Comparison of ENCODE assay signal across 17 cellular contexts in genomic region chr5:40616791-40617190, GRCh38.
A peak's percentile ranks its signal among the peaks of the same experiment; 100 is the strongest.
DNase-seq lines count a peak whose midpoint lies in the region; ATAC-seq, FAIRE-seq and TF ChIP-seq lines count a peak whose summit lies in the region.
"Had no signal": no experiment of that assay in that cellular context is flagged by ENCODE, and none has a peak within 500 bp of the region (broad histone marks: within the 10 kb centered on the region; RNA-seq: fewer than 3 reads in every experiment).

No MANE protein-coding gene starts in this region.

- no peak for TF ChIP-seq POLR2A in GM12891 (IDR thresholded peaks at IDR 0.05; ENCODE audit: low read depth, low read length)
- no peak for TF ChIP-seq POLR2A in adrenal gland (IDR thresholded peaks at IDR 0.05)

- no peak overlapping the region for H3K27ac Mint-ChIP-seq in activated CD8-positive, alpha-beta T cell treated with anti-CD3 and anti-CD28 coated beads for 36 hours
- H3K27ac Mint-ChIP-seq: H9; stimulated activated naive CD8-positive, alpha-beta T cell treated with anti-CD3 and anti-CD28 coated beads, Interleukin-15, amount 100 ng/mL, for 72 hours had no signal

- intact Hi-C loops in adrenal gland (cut with DNase I), result no loop called here
- intact Hi-C loops in activated CD8-positive, alpha-beta T cell treated with anti-CD3 and anti-CD28 coated beads for 36 hours (cut with micrococcal nuclease), result no loop called here

- no peaks in the 10 kb centered on the region for H3K27me3 ChIP-seq in adipocyte (replicated peaks; ENCODE audit: control insufficient read depth, insufficient read depth, low read length)
- H3K27me3 ChIP-seq in adrenal gland, result no peaks in the 10 kb centered on the region
- H3K27me3 ChIP-seq: gastroesophageal sphincter, Peyer's patch had no signal

- WGBS in adrenal gland, 4 donors, result 68 to 82% (median 75%) methylated on average over 4 of the region's 4 CpGs

- DNase-seq in GM12891 (ENCODE audit: insufficient read length, low spot score) (no peak), KBM-7 (peak; percentile 25), adipocyte (ENCODE audit: low read depth) (no peak), DMS 273 treated with DMSO at 0.1 percent for 48 hours (lab: John Stamatoyannopoulos, UW) (no peak), adrenal gland (no peak), COR-L47 (lab: John Stamatoyannopoulos, UW) (no peak)
- DNase-seq in activated CD8-positive, alpha-beta T cell treated with anti-CD3 and anti-CD28 coated beads for 36 hours, result no peak
- DNase-seq: GF-D8; H9; NCI-H1436; NCI-H226; Peyer's patch; posterior cingulate gyrus; stimulated activated naive CD8-positive, alpha-beta T cell treated with anti-CD3 and anti-CD28 coated beads, Interleukin-15, amount 100 ng/mL, for 72 hours had no signal

- peaks cover 25% of the 10 kb centered on the region for H3K4me1 ChIP-seq in adipocyte (ENCODE audit: control insufficient read depth, insufficient read depth, low read length)
- peaks cover 0 to 6% of the 10 kb centered on the region in 2 donors for H3K4me1 ChIP-seq in adrenal gland (replicated peaks in 1 of 2)
- H3K4me1 ChIP-seq: gastroesophageal sphincter, Peyer's patch had no signal

- peak overlapping the region in 2 of 5 donors; percentile 16 to 32 for H3K27ac ChIP-seq in adrenal gland
- H3K27ac ChIP-seq: gastroesophageal sphincter, Peyer's patch had no signal

- no peak overlapping the region for H3K4me3 Mint-ChIP-seq in activated CD8-positive, alpha-beta T cell treated with anti-CD3 and anti-CD28 coated beads for 36 hours
- H3K4me3 Mint-ChIP-seq: H9; stimulated activated naive CD8-positive, alpha-beta T cell treated with anti-CD3 and anti-CD28 coated beads, Interleukin-15, amount 100 ng/mL, for 72 hours had no signal

- CTCF ChIA-PET in activated CD8-positive, alpha-beta T cell treated with anti-CD3 and anti-CD28 coated beads for 36 hours (lab: Charles Lee), result no interaction called here

- ATAC-seq in GM21529 (IDR thresholded peaks at IDR 0.05; ENCODE audit: unreplicated experiment), result peak; percentile 71
- ATAC-seq in activated CD8-positive, alpha-beta T cell treated with anti-CD3 and anti-CD28 coated beads for 36 hours, result no peak
- ATAC-seq: gastroesophageal sphincter; stimulated activated naive CD8-positive, alpha-beta T cell treated with anti-CD3 and anti-CD28 coated beads, Interleukin-15, amount 100 ng/mL, for 72 hours had no signal

- POLR2A ChIA-PET in activated CD8-positive, alpha-beta T cell treated with anti-CD3 and anti-CD28 coated beads for 36 hours (lab: Charles Lee), result no interaction called here

- no peak for FAIRE-seq in GM12891 (lab: Jason Lieb, UNC)
- FAIRE-seq: astrocyte had no signal

- peaks cover 28% of the 10 kb centered on the region for H3K4me1 Mint-ChIP-seq in activated CD8-positive, alpha-beta T cell treated with anti-CD3 and anti-CD28 coated beads for 36 hours (ENCODE audit: low read depth)
- H3K4me1 Mint-ChIP-seq: H9 had no signal

- no peak for TF ChIP-seq CTCF in adrenal gland (IDR thresholded peaks at IDR 0.05)
- TF ChIP-seq CTCF in activated CD8-positive, alpha-beta T cell treated with anti-CD3 and anti-CD28 coated beads for 36 hours (IDR thresholded peaks at IDR 0.05), result no peak

- no peaks in the 10 kb centered on the region for H3K9me3 Mint-ChIP-seq in activated CD8-positive, alpha-beta T cell treated with anti-CD3 and anti-CD28 coated beads for 36 hours
- H3K9me3 Mint-ChIP-seq: H9; stimulated activated naive CD8-positive, alpha-beta T cell treated with anti-CD3 and anti-CD28 coated beads, Interleukin-15, amount 100 ng/mL, for 72 hours had no signal

- H3K36me3 Mint-ChIP-seq in activated CD8-positive, alpha-beta T cell treated with anti-CD3 and anti-CD28 coated beads for 36 hours (ENCODE audit: low read depth), result no peaks in the 10 kb centered on the region

- in situ Hi-C loops in KBM-7 (cut with MboI; ENCODE audit: low pct_unique_long_range_greater_than_20kb, low sequenced_read_pairs), result no loop called here

- H3K4me3 ChIP-seq in adipocyte (ENCODE audit: low read length) (no peak overlapping the region), adrenal gland (no peak overlapping the region)
- H3K4me3 ChIP-seq: gastroesophageal sphincter, Peyer's patch had no signal

- H3K36me3 ChIP-seq in adipocyte (ENCODE audit: control insufficient read depth, insufficient read depth, low read length, severe bottlenecking) (no peaks in the 10 kb centered on the region), adrenal gland (replicated peaks in 1 of 2) (no peaks in the 10 kb centered on the region)
- H3K36me3 ChIP-seq: gastroesophageal sphincter, Peyer's patch had no signal

- peak overlapping the region; percentile 50 for H3K9ac ChIP-seq in adipocyte (ENCODE audit: low read length)

- H3K9me3 ChIP-seq in adipocyte (ENCODE audit: control insufficient read depth, low read length) (no peaks in the 10 kb centered on the region), adrenal gland (replicated peaks in 1 of 3) (no peaks in the 10 kb centered on the region)
- H3K9me3 ChIP-seq: gastroesophageal sphincter, Peyer's patch had no signal

- no peaks in the 10 kb centered on the region for H3K27me3 Mint-ChIP-seq in activated CD8-positive, alpha-beta T cell treated with anti-CD3 and anti-CD28 coated beads for 36 hours

TF ChIP-seq in GM12891, 5 proteins besides CTCF, POLR2A, EP300 and RAD21:
- TF ChIP-seq POU2F2 (IDR thresholded peaks at IDR 0.05; ENCODE audit: low read depth, low read length) (no peak), SPI1 (IDR thresholded peaks at IDR 0.05; ENCODE audit: low read depth, low read length) (peak; percentile 36; the same call in 1 of the 2 replicates)
